ENCODE assay signal across 8 cellular contexts in genomic region chr16:2124694-2125444, GRCh38. TPM values are rescaled to one million over a fixed set of nuclear protein-coding genes. Genes with fewer than 3 reads are reported as not detected.
DNase-seq lines count a peak whose midpoint lies in the region; ATAC-seq, FAIRE-seq and TF ChIP-seq lines count a peak whose summit lies in the region.
"Not testable (repeated sequence)": the region's sequence is repeated elsewhere in the genome, so short reads cannot be mapped to it uniquely, and the experiment has no call there.

No MANE protein-coding gene starts in this region.

- not testable (repeated sequence) for FAIRE-seq in bronchial epithelial cell (lab: Jason Lieb, UNC)

- peak overlapping the region; percentile 72 for H3K9ac ChIP-seq in IMR-90 (ENCODE audit: low read depth, low read length)

- peak overlapping the region; percentile 93 for H4K91ac ChIP-seq in IMR-90 (ENCODE audit: insufficient read depth, low read depth, low read length)

- peak overlapping the region; percentile 86 for H4K5ac ChIP-seq in IMR-90 (ENCODE audit: low read depth, low read length)

- H4K20me1 ChIP-seq in IMR-90 (ENCODE audit: insufficient read depth, low read length), result peaks cover 33% of the 10 kb centered on the region

- peak overlapping the region; percentile 82 for H2AK9ac ChIP-seq in IMR-90 (replicated peaks; ENCODE audit: low read depth, low read length, poor library complexity)

- peak overlapping the region; percentile 96 for H2BK5ac ChIP-seq in IMR-90 (ENCODE audit: low read depth, low read length, poor library complexity, severe bottlenecking)

- DNase-seq in IMR-90 (peak; percentile 77), SJCRH30 (peak; percentile 79), bronchial epithelial cell (ENCODE audit: low read depth) (peak; percentile 31), fibroblast of villous mesenchyme (ENCODE audit: low read depth) (peak; percentile 83), left kidney (ENCODE audit: low read depth, low spot score) (peak; percentile 82), ovary (peak; percentile 80 to 84 (median 82)), tibial nerve (ENCODE audit: low spot score in 2 of 2) (peak in 1 of 2 donors; percentile 40)

- H3K27ac ChIP-seq in C4-2B (peak overlapping the region; percentile 80), IMR-90 (ENCODE audit: insufficient read depth, low read length) (peak overlapping the region; percentile 98), SJCRH30 (peak overlapping the region; percentile 97), ovary (peak overlapping the region; percentile 71 to 96), tibial nerve (peak overlapping the region; percentile 76 to 87 (median 85))

- H3K4me3 ChIP-seq in IMR-90 (ENCODE audit: insufficient read depth, low read depth, low read length) (peak overlapping the region; percentile 27), SJCRH30 (peak overlapping the region; percentile 57), fibroblast of villous mesenchyme (ENCODE audit: low read depth, low read length) (peak overlapping the region; percentile 37), ovary (peak overlapping the region; percentile 33), tibial nerve (peak overlapping the region; percentile 9 to 43 (median 22))
- not testable (repeated sequence) for H3K4me3 ChIP-seq in bronchial epithelial cell (ENCODE audit: low read depth, low read length)

- not testable (repeated sequence) for H3K36me3 ChIP-seq in IMR-90 (ENCODE audit: control insufficient read depth, insufficient read depth, low read length); SJCRH30; bronchial epithelial cell (ENCODE audit: control insufficient read depth, insufficient read depth, low read length); ovary; tibial nerve

- WGBS in IMR-90 (ENCODE audit: extremely low coverage in 2 of 2, insufficient read length in 1 of 2), 2 experiments, result 0% methylated on average over 4 of the region's 37 CpGs; no CpG with 5 or more reads in 1 of the 2 experiments
- WGBS in ovary, 3 donors, result 1 to 3% (median 2%) methylated on average over 33 to 37 of the region's 37 CpGs
- WGBS in tibial nerve, 2 donors, result 0 to 5% methylated on average over 4 to 29 of the region's 37 CpGs

- peak overlapping the region; percentile 84 for H3K23ac ChIP-seq in IMR-90 (ENCODE audit: low read depth, low read length)

- peak overlapping the region; percentile 72 for H3K18ac ChIP-seq in IMR-90 (ENCODE audit: low read depth, low read length)

- peaks cover 36% of the 10 kb centered on the region for H3K4me1 ChIP-seq in IMR-90 (ENCODE audit: control insufficient read depth, insufficient read depth, low read length)
- not testable (repeated sequence) for H3K4me1 ChIP-seq in SJCRH30
- peaks cover 26% of the 10 kb centered on the region for H3K4me1 ChIP-seq in ovary (ENCODE audit: insufficient read depth)
- H3K4me1 ChIP-seq in tibial nerve, result peaks cover 0 to 83% (median 60%) of the 10 kb centered on the region in 4 donors

- POLR2A ChIA-PET in IMR-90 (lab: Charles Lee; ENCODE audit: unreplicated experiment), result not testable (repeated sequence)

- H3K9me1 ChIP-seq in IMR-90 (ENCODE audit: insufficient read depth, low read length), result not testable (repeated sequence)

- H2AFZ ChIP-seq in IMR-90 (replicated peaks; ENCODE audit: low read length, poor library complexity), result not testable (repeated sequence)

- H3K56ac ChIP-seq in IMR-90 (ENCODE audit: extremely low read depth, insufficient read depth, low read length), result peak overlapping the region; percentile 85

- TF ChIP-seq POLR2A in IMR-90 (IDR thresholded peaks at IDR 0.05; ENCODE audit: low read depth, low read length), result 0 out of 2 replicates have a peak, but pooled peaks have one; percentile 19
- peak; percentile 13 for TF ChIP-seq POLR2A in ovary (IDR thresholded peaks at IDR 0.05)
- TF ChIP-seq POLR2A in tibial nerve (IDR thresholded peaks at IDR 0.05), result not testable (repeated sequence)

- H4K8ac ChIP-seq in IMR-90 (ENCODE audit: low read depth in 2 of 2, low read length in 2 of 2), result peak overlapping the region; percentile 71 to 89

- peak overlapping the region; percentile 52; the same call in 1 of the 2 replicates for H2BK20ac ChIP-seq in IMR-90 (ENCODE audit: low read depth, low read length)

- H2AK5ac ChIP-seq in IMR-90 (ENCODE audit: low read depth, low read length), result peak overlapping the region; percentile 99

- dilution Hi-C loops in IMR-90 (cut with HindIII; ENCODE audit: low sequenced_read_pairs, unreplicated experiment), result not testable (repeated sequence)

- H3K4me2 ChIP-seq in IMR-90 (ENCODE audit: low read depth, low read length), result peak overlapping the region; percentile 74

- peak overlapping the region; percentile 63; the same call in 1 of the 3 replicates for H2BK15ac ChIP-seq in IMR-90 (ENCODE audit: low read depth, low read length)

- peak; percentile 72 for ATAC-seq in IMR-90 (ENCODE audit: low read depth)

- TF ChIP-seq RAD21 in IMR-90 (IDR thresholded peaks at IDR 0.05; ENCODE audit: low read length), result not testable (repeated sequence)

- H3K79me1 ChIP-seq in IMR-90 (ENCODE audit: low read depth in 1 of 2, low read length in 2 of 2), result peaks cover 7 to 28% of the 10 kb centered on the region in 2 experiments; a peak in 3 of 4 replicates

- intact Hi-C loops in IMR-90 (cut with micrococcal nuclease); ovary (cut with DNase I): not testable (repeated sequence)

- in situ Hi-C loops in IMR-90 (cut with MboI; ENCODE audit: low sequenced_read_pairs), result not testable (repeated sequence)

- not testable (repeated sequence) for H3K9me3 ChIP-seq in IMR-90 (ENCODE audit: control insufficient read depth, insufficient read depth, low read length); SJCRH30 (replicated peaks); ovary; tibial nerve

- peak overlapping the region; percentile 90 for H3K14ac ChIP-seq in IMR-90 (replicated peaks; ENCODE audit: low read depth, low read length)

- H2BK120ac ChIP-seq in IMR-90 (ENCODE audit: low read depth, low read length), result peak overlapping the region; percentile 88

- H3K4ac ChIP-seq in IMR-90 (ENCODE audit: low read depth, low read length), result peak overlapping the region; percentile 93

- not testable (repeated sequence) for TF ChIP-seq CTCF in C4-2B (conservative IDR thresholded peaks at IDR 0.05); IMR-90 (conservative IDR thresholded peaks at IDR 0.05; ENCODE audit: low read depth, low read length); bronchial epithelial cell (IDR thresholded peaks at IDR 0.05; ENCODE audit: insufficient read depth, low read length, severe bottlenecking); fibroblast of villous mesenchyme (IDR thresholded peaks at IDR 0.05; ENCODE audit: insufficient read depth, low read depth, low read length); ovary (IDR thresholded peaks at IDR 0.05); tibial nerve (IDR thresholded peaks at IDR 0.05)

- CTCF ChIA-PET in IMR-90 (lab: Yijun Ruan, JAX), result not testable (repeated sequence)

- BruUV-seq in IMR-90 (replicated peaks; lab: Mats Ljungman, UMichigan), result not testable (repeated sequence)

- TF ChIP-seq EP300 in ovary (IDR thresholded peaks at IDR 0.05); tibial nerve (IDR thresholded peaks at IDR 0.05): not testable (repeated sequence)

- H3K27me3 ChIP-seq in IMR-90 (ENCODE audit: control insufficient read depth, insufficient read depth, low read length); SJCRH30; bronchial epithelial cell (ENCODE audit: control insufficient read depth, insufficient read depth, low read length); ovary; tibial nerve: not testable (repeated sequence)

TF ChIP-seq in IMR-90, 13 proteins besides CTCF, POLR2A, EP300 and RAD21:
- peak; percentile 56; the same call in 1 of the 2 replicates for TF ChIP-seq MAZ (IDR thresholded peaks at IDR 0.05; ENCODE audit: borderline replicate concordance, low read depth, low read length)

RNA-seq across cellular contexts. Expression of gene PKD1, which starts 10.8 kb away (rescaled TPM):
- total RNA-seq in IMR-90 (2012; rRNA removed) (7.9 and 15.6 TPM in 2 replicates), bronchial epithelial cell (56.1 and 114 TPM in 2 replicates), fibroblast of villous mesenchyme (139 and 191 TPM in 2 replicates), ovary (100 to 1,000 TPM in 6 of 7 donors, 10 to 100 TPM in 1; 78.8 to 203 (median 145) TPM), tibial nerve (100 to 1,000 TPM; 207 to 542 (median 381) TPM)
- polyA plus RNA-seq in IMR-90 (2012; rRNA removed) (97.3 and 118 TPM in 2 replicates), ovary (100 to 1,000 TPM in 1 of 2 donors, 1 to 10 TPM in 1; 8.7 to 113 TPM)
- 53.6 and 146 TPM in 2 replicates for polyA plus RNA-seq in IMR-90 (2012; cell fraction: cytosol; rRNA removed)
- 423 and 1,655 TPM in 2 replicates for polyA plus RNA-seq in IMR-90 (2012; cell fraction: nucleus; rRNA removed; ENCODE audit: low replicate concordance)
- total RNA-seq in SJCRH30 (2014; rRNA removed; shearing (Covaris generic)), result 47.1 and 51.9 TPM in 2 replicates

RNA-seq across cellular contexts. Expression of gene RAB26, which starts 23.6 kb away (rescaled TPM):
- total RNA-seq in IMR-90 (2012; rRNA removed), result 1.1 TPM in 2 replicates
- 4.5 and 4.8 TPM in 2 replicates for polyA plus RNA-seq in IMR-90 (2012; rRNA removed)
- 2.8 and 4.9 TPM in 2 replicates for polyA plus RNA-seq in IMR-90 (2012; cell fraction: cytosol; rRNA removed)
- 33.0 and 40.5 TPM in 2 replicates for polyA plus RNA-seq in IMR-90 (2012; cell fraction: nucleus; rRNA removed; ENCODE audit: low replicate concordance)
- total RNA-seq in SJCRH30 (2014; rRNA removed; shearing (Covaris generic)), result 1.0 and 1.4 TPM in 2 replicates
- 0.26 and 0.90 TPM in 2 replicates for total RNA-seq in bronchial epithelial cell
- total RNA-seq in fibroblast of villous mesenchyme, result 0.97 and 1.3 TPM in 2 replicates
- total RNA-seq in ovary, result under 1 TPM in 2 of 7 donors, not detected in 5; 0.12 to 0.80 TPM
- polyA plus RNA-seq in ovary, result under 1 TPM; 0.19 to 0.50 TPM
- total RNA-seq in tibial nerve, result not detected

RNA-seq across cellular contexts. Expression of gene TRAF7, which starts 30.7 kb away (rescaled TPM):
- 26.4 and 29.6 TPM in 2 replicates for total RNA-seq in IMR-90 (2012; rRNA removed)
- polyA plus RNA-seq in IMR-90 (2012; rRNA removed), result 52.6 and 55.1 TPM in 2 replicates
- 37.0 and 60.8 TPM in 2 replicates for polyA plus RNA-seq in IMR-90 (2012; cell fraction: cytosol; rRNA removed)
- polyA plus RNA-seq in IMR-90 (2012; cell fraction: nucleus; rRNA removed; ENCODE audit: low replicate concordance), result 79.2 and 173 TPM in 2 replicates
- 34.5 and 35.9 TPM in 2 replicates for total RNA-seq in SJCRH30 (2014; rRNA removed; shearing (Covaris generic))
- total RNA-seq in bronchial epithelial cell, result 47.4 and 50.2 TPM in 2 replicates
- 52.2 and 62.6 TPM in 2 replicates for total RNA-seq in fibroblast of villous mesenchyme
- total RNA-seq in ovary, result 10 to 100 TPM; 20.5 to 68.0 (median 48.0) TPM
- 10 to 100 TPM; 13.3 to 26.3 TPM for polyA plus RNA-seq in ovary
- 10 to 100 TPM; 29.1 to 53.7 (median 38.4) TPM for total RNA-seq in tibial nerve
